Comparison of ENCODE assay signal across 24 cellular contexts in genomic region chr6:99619409-99619762, GRCh38. TPM values are rescaled to one million over a fixed set of nuclear protein-coding genes. Genes with fewer than 3 reads are reported as not detected.
"Had no signal": no experiment of that assay in that cellular context is flagged by ENCODE, and none has a peak within 500 bp of the region (broad histone marks: within the 10 kb centered on the region; RNA-seq: fewer than 3 reads in every experiment).

No MANE protein-coding gene starts in this region.

- DNase-seq: activated CD4-positive, alpha-beta T cell treated with anti-CD3 and anti-CD28 coated beads for 36 hours; activated CD4-positive, alpha-beta T cell treated with anti-CD3 and anti-CD28 coated beads, Interleukin-2, amount 50 U/mL, for 48 hours; activated gamma-delta T cell treated with Interleukin-2 at 50 U/mL for 16 hours; activated T-cell treated with anti-CD3 and anti-CD28 coated beads for 4 hours; caudate nucleus; dorsolateral prefrontal cortex; foreskin melanocyte; head of caudate nucleus; midbrain; stimulated activated CD4-positive, alpha-beta T cell treated with anti-CD3 and anti-CD28 coated beads, Interleukin-12 subunit alpha, Interleukin-12 subunit beta, amount 100 ng/mL, for 4 hours; stimulated activated CD4-positive, alpha-beta T cell treated with anti-CD3 and anti-CD28 coated beads, Interleukin-2, amount 100 ng/mL, for 24 hours; stimulated activated naive CD4-positive, alpha-beta T cell treated with Interleukin-2 at 50 U/mL for 16 hours; tibial artery had no signal

- H3K36me3 Mint-ChIP-seq: activated naive CD8-positive, alpha-beta T cell had no signal

- H3K9me3 Mint-ChIP-seq: T-helper 2 cell treated with Interferon-gamma antibody and Interleukin-4, amounts not matched to agents 5 μg/mL and 100 μg/mL, for 36 hours had no signal

- H3K36me3 ChIP-seq: tibial artery had no signal

- H3K4me3 ChIP-seq: dorsolateral prefrontal cortex, tibial artery had no signal

- H3K27ac ChIP-seq: dorsolateral prefrontal cortex, tibial artery had no signal

- H3K27ac Mint-ChIP-seq: activated CD4-positive, alpha-beta T cell treated with anti-CD3 and anti-CD28 coated beads for 36 hours; activated naive CD8-positive, alpha-beta T cell; activated T-helper 1 cell treated with anti-CD3 and anti-CD28 coated beads, Interleukin-12 subunit alpha, Interleukin-12 subunit beta, Interleukin-2, Interleukin-4 antibody, amounts not matched to agents 30 ng/mL and 10 ng/mL and 1 ng/mL, durations not matched to agents 14 hours and 24 hours and 36 hours; nephron; progenitor cell of endocrine pancreas; T-helper 2 cell treated with Interferon-gamma antibody and Interleukin-4, amounts not matched to agents 5 μg/mL and 100 μg/mL, for 36 hours had no signal

- H3K9me3 ChIP-seq: tibial artery had no signal

- ATAC-seq: activated CD4-positive, alpha-beta T cell treated with anti-CD3 and anti-CD28 coated beads for 36 hours had no signal

- H3K4me3 Mint-ChIP-seq: activated CD4-positive, alpha-beta T cell treated with anti-CD3 and anti-CD28 coated beads for 36 hours; activated naive CD8-positive, alpha-beta T cell; activated T-helper 1 cell treated with anti-CD3 and anti-CD28 coated beads, Interleukin-12 subunit alpha, Interleukin-12 subunit beta, Interleukin-2, Interleukin-4 antibody, amounts not matched to agents 30 ng/mL and 10 ng/mL and 1 ng/mL, durations not matched to agents 14 hours and 24 hours and 36 hours; T-helper 2 cell treated with Interferon-gamma antibody and Interleukin-4, amounts not matched to agents 5 μg/mL and 100 μg/mL, for 36 hours had no signal

- FAIRE-seq: colon, TTC549, urothelium cell line had no signal

RNA-seq across cellular contexts. Expression of gene PRDM13, which starts 12.8 kb away (rescaled TPM):
- total RNA-seq: activated CD4-positive, alpha-beta T cell treated with anti-CD3 and anti-CD28 coated beads for 36 hours; activated T-helper 1 cell treated with anti-CD3 and anti-CD28 coated beads, Interleukin-12 subunit alpha, Interleukin-12 subunit beta, Interleukin-2, Interleukin-4 antibody, amounts not matched to agents 30 ng/mL and 10 ng/mL and 1 ng/mL, durations not matched to agents 14 hours and 24 hours and 36 hours; lung microvascular endothelial cell; omental fat pad; progenitor cell of endocrine pancreas; subcutaneous adipose tissue had no signal
